ENCODE assay signal across 8 cellular contexts in the genomic region with DNA sequence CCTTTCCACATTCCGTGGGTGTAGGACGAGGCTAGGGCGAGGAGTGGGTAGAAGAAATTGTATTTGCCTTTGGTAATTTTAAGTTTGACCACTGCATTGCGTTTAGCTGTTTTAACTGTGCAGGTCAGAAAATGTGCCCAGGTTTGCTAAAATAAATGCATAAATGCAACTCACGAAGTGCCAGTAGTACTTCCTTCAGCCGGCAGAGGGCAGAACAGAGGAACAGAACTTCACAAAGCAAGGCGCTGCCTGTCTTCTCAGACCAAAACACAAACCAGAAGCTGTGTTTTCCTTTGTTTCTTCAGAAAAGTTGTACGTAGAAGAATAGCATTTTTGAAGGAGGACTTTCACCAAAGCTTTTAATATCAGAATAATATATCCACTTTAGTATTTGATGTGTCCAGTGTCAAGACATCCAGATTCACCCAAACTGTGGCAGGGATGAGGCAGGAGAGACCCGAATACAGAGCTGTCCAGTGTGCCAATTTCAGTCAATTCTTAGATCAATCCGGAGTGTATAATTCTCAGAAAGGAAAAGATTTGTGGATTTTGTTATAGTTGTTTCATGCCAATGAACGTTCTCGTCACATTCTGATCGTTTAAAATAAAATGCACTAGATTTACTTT.
DNase-seq lines count a peak whose midpoint lies in the region; ATAC-seq, FAIRE-seq and TF ChIP-seq lines count a peak whose summit lies in the region.

No MANE protein-coding gene starts in this region.

- H3K79me2 ChIP-seq in PC-9 (ENCODE audit: low read depth) (no peaks in the 10 kb centered on the region), trophoblast cell (ENCODE audit: control insufficient read depth, insufficient read depth, low read length, poor library complexity) (no peaks in the 10 kb centered on the region)

- no peak overlapping the region for H2BK12ac ChIP-seq in trophoblast cell (ENCODE audit: low read length)

- H2AFZ ChIP-seq in PC-9 (no peak overlapping the region), trophoblast cell (ENCODE audit: insufficient read depth, low read length, poor library complexity) (no peak overlapping the region)

- H3K4ac ChIP-seq in trophoblast cell (ENCODE audit: low read depth, low read length), result no peak overlapping the region

- no peak overlapping the region for H3K4me3 Mint-ChIP-seq in activated T-helper 2 cell treated with anti-CD3 and anti-CD28 coated beads, Interferon-gamma antibody, Interleukin-2, Interleukin-4, amounts not matched to agents 10 μg/mL and 5 μg/mL and 100 μg/mL, durations not matched to agents 14 hours and 24 hours and 36 hours (ENCODE audit: low read depth)

- no peak overlapping the region for H3K18ac ChIP-seq in trophoblast cell (ENCODE audit: low read length)

- no peaks in the 10 kb centered on the region for H3K27me3 Mint-ChIP-seq in activated T-helper 2 cell treated with anti-CD3 and anti-CD28 coated beads, Interferon-gamma antibody, Interleukin-2, Interleukin-4, amounts not matched to agents 10 μg/mL and 5 μg/mL and 100 μg/mL, durations not matched to agents 14 hours and 24 hours and 36 hours (ENCODE audit: low read depth)

- H3K4me3 ChIP-seq in PC-9, result no peak overlapping the region
- no peak overlapping the region for H3K4me3 ChIP-seq in trophoblast cell (ENCODE audit: low read depth, low read length)
- no peak overlapping the region for H3K4me3 ChIP-seq in vagina

- no peak overlapping the region for H3K27ac Mint-ChIP-seq in activated T-helper 2 cell treated with anti-CD3 and anti-CD28 coated beads, Interferon-gamma antibody, Interleukin-2, Interleukin-4, amounts not matched to agents 10 μg/mL and 5 μg/mL and 100 μg/mL, durations not matched to agents 14 hours and 24 hours and 36 hours

- TF ChIP-seq POLR2A in vagina (IDR thresholded peaks at IDR 0.05), result no peak

- BruUV-seq in PC-9 (replicated peaks; lab: Mats Ljungman, UMichigan), result no TSS peak

- H3K36me3 ChIP-seq in PC-9 (ENCODE audit: low read depth), result no peaks in the 10 kb centered on the region
- no peaks in the 10 kb centered on the region for H3K36me3 ChIP-seq in trophoblast cell (ENCODE audit: control insufficient read depth in 1 of 2, insufficient read depth in 2 of 2, low read length in 2 of 2)
- H3K36me3 ChIP-seq in vagina, result no peaks in the 10 kb centered on the region

- H3K79me1 ChIP-seq in trophoblast cell (ENCODE audit: low read length), result no peaks in the 10 kb centered on the region

- H4K8ac ChIP-seq in trophoblast cell (ENCODE audit: low read depth, low read length), result no peak overlapping the region

- no peak overlapping the region for H4K12ac ChIP-seq in trophoblast cell (ENCODE audit: low read depth, low read length)

- POLR2A ChIA-PET in PC-9 (lab: Charles Lee; ENCODE audit: unreplicated experiment), result no interaction called here

- H3K4me2 ChIP-seq in PC-9 (no peak overlapping the region), trophoblast cell (ENCODE audit: low read length) (no peak overlapping the region)

- H4K20me1 ChIP-seq in PC-9 (ENCODE audit: insufficient read depth), result no peaks in the 10 kb centered on the region

- no peak overlapping the region for H3K14ac ChIP-seq in trophoblast cell (ENCODE audit: low read length)

- no peak overlapping the region for H4K91ac ChIP-seq in trophoblast cell (ENCODE audit: low read depth, low read length)

- no CpG with 5 or more reads among the region's 13 CpGs for WGBS in trophoblast cell (ENCODE audit: extremely low coverage, insufficient coverage, insufficient read length)

- H3K36me3 Mint-ChIP-seq in activated T-helper 2 cell treated with anti-CD3 and anti-CD28 coated beads, Interferon-gamma antibody, Interleukin-2, Interleukin-4, amounts not matched to agents 10 μg/mL and 5 μg/mL and 100 μg/mL, durations not matched to agents 14 hours and 24 hours and 36 hours (ENCODE audit: low read depth), result no peaks in the 10 kb centered on the region

- TF ChIP-seq CTCF in GM12873 (IDR thresholded peaks at IDR 0.05; ENCODE audit: insufficient read depth, low read depth, low read length, missing control alignments) (peak; percentile 87), PC-9 (conservative IDR thresholded peaks at IDR 0.05) (peak; percentile 89), vagina (IDR thresholded peaks at IDR 0.05) (peak in 2 of 3 experiments; percentile 36 to 59)

- no peak overlapping the region for H3K9ac ChIP-seq in trophoblast cell (ENCODE audit: low read length)

- no peaks in the 10 kb centered on the region for H3K4me1 Mint-ChIP-seq in activated T-helper 2 cell treated with anti-CD3 and anti-CD28 coated beads, Interferon-gamma antibody, Interleukin-2, Interleukin-4, amounts not matched to agents 10 μg/mL and 5 μg/mL and 100 μg/mL, durations not matched to agents 14 hours and 24 hours and 36 hours (ENCODE audit: low read depth)

- H3K9me3 ChIP-seq in PC-9 (ENCODE audit: insufficient read depth, low read depth) (no peaks in the 10 kb centered on the region), trophoblast cell (ENCODE audit: insufficient read depth, low read depth, low read length) (no peaks in the 10 kb centered on the region), vagina (no peaks in the 10 kb centered on the region)

- H2BK120ac ChIP-seq in trophoblast cell (ENCODE audit: insufficient read depth, low read length, poor library complexity), result no peak overlapping the region

- H3K4me1 ChIP-seq in PC-9 (replicated peaks; ENCODE audit: insufficient read depth) (no peaks in the 10 kb centered on the region), trophoblast cell (ENCODE audit: control insufficient read depth in 1 of 2, insufficient read depth in 2 of 2, low read length in 2 of 2) (no peaks in the 10 kb centered on the region), vagina (no peaks in the 10 kb centered on the region)

- no peaks in the 10 kb centered on the region for H3F3A ChIP-seq in PC-9 (ENCODE audit: insufficient read depth, low read depth)

- no peak overlapping the region for H3K23ac ChIP-seq in trophoblast cell (ENCODE audit: low read length)

- peak; percentile 55 for DNase-seq in ACHN
- peak in 1 of 2 experiments; percentile 61 for DNase-seq in PC-9
- DNase-seq in activated T-helper 2 cell treated with anti-CD3 and anti-CD28 coated beads, Interferon-gamma antibody, Interleukin-2, Interleukin-4, amounts not matched to agents 10 μg/mL and 5 μg/mL and 100 μg/mL, durations not matched to agents 14 hours and 24 hours and 36 hours (ENCODE audit: low spot score), result peak; percentile 34
- DNase-seq in frontal cortex (ENCODE audit: low spot score in 2 of 2), result peak; percentile 9 to 41
- peak; percentile 66 to 84 for DNase-seq in trophoblast cell
- no peak for DNase-seq in vagina (ENCODE audit: extremely low spot score in 2 of 2)

- ATAC-seq in HG03175 (IDR thresholded peaks at IDR 0.05; ENCODE audit: unreplicated experiment), result peak; percentile 72

- intact Hi-C loops in PC-9 (cut with micrococcal nuclease; ENCODE audit: unreplicated experiment) (loop anchor here (1.0 kb wide), 2 partner anchors 917 to 951 kb away; no protein-coding TSS in a partner anchor), vagina (cut with DNase I) (no loop called here)
- intact Hi-C loops in activated T-helper 2 cell treated with anti-CD3 and anti-CD28 coated beads, Interferon-gamma antibody, Interleukin-2, Interleukin-4, amounts not matched to agents 10 μg/mL and 5 μg/mL and 100 μg/mL, durations not matched to agents 14 hours and 24 hours and 36 hours (cut with micrococcal nuclease), result loop anchor here (1.0 to 5.0 kb wide), 2 partner anchors 51 to 951 kb away; no protein-coding TSS in a partner anchor

- H3K27ac ChIP-seq in PC-9 (no peak overlapping the region), trophoblast cell (ENCODE audit: low read depth, low read length) (no peak overlapping the region), vagina (no peak overlapping the region)

- FAIRE-seq in frontal cortex (lab: Jason Lieb, UNC), result peak; percentile 79

- no peaks in the 10 kb centered on the region for H3K9me2 ChIP-seq in PC-9 (ENCODE audit: insufficient read depth)

- H2AK5ac ChIP-seq in trophoblast cell (ENCODE audit: low read length), result no peak overlapping the region

- H3K9me3 Mint-ChIP-seq in activated T-helper 2 cell treated with anti-CD3 and anti-CD28 coated beads, Interferon-gamma antibody, Interleukin-2, Interleukin-4, amounts not matched to agents 10 μg/mL and 5 μg/mL and 100 μg/mL, durations not matched to agents 14 hours and 24 hours and 36 hours, result no peaks in the 10 kb centered on the region

- in situ Hi-C loops in ACHN (cut with HindIII; ENCODE audit: low pct_ligation_motif_present, low pct_unique_long_range_greater_than_20kb, low sequenced_read_pairs), result no loop called here

- H3K27me3 ChIP-seq in PC-9 (ENCODE audit: insufficient read depth, low read depth), result no peaks in the 10 kb centered on the region
- no peaks in the 10 kb centered on the region for H3K27me3 ChIP-seq in trophoblast cell (ENCODE audit: insufficient read depth, low read length)
- H3K27me3 ChIP-seq in vagina, result no peaks in the 10 kb centered on the region

- H2BK5ac ChIP-seq in trophoblast cell (ENCODE audit: low read depth, low read length, poor library complexity), result no peak overlapping the region

- CTCF ChIA-PET in PC-9 (lab: Charles Lee), result interaction anchor here (0.6 to 1.0 kb wide), 3 partner anchors 14 to 1398 kb away, joined by 3 to 5 read pairs (median 4); no protein-coding TSS in a partner anchor

Comparison
In these comparisons a context has a peak if more than half of its experiments do, and no peak if none do; other contexts are left out.
1. DNase-seq: peak in ACHN (single experiment), activated T-helper 2 cell treated with anti-CD3 and anti-CD28 coated beads, Interferon-gamma antibody, Interleukin-2, Interleukin-4, amounts not matched to agents 10 μg/mL and 5 μg/mL and 100 μg/mL, durations not matched to agents 14 hours and 24 hours and 36 hours (single experiment), frontal cortex (2 of 2) and trophoblast cell (2 of 2); none in vagina (0 of 2).
2. Peak in every context shown above with its lines, with median percentiles within 50 percentile points of each other: CTCF ChIP-seq.